ENCODE assay signal across 1 cellular context in genomic region chr22:43922123-43922522, GRCh38.
A peak's percentile ranks its signal among the peaks of the same experiment; 100 is the strongest.
TF ChIP-seq lines count a peak whose summit lies in the region.

No MANE protein-coding gene starts in this region.

TF ChIP-seq in HepG2, 621 proteins besides CTCF, POLR2A, EP300 and RAD21 (continues in another document):
- TF ChIP-seq MATR3 (CRISPR knock-in tag; IDR thresholded peaks at IDR 0.05) (no peak), ZNF546 (CRISPR knock-in tag; conservative IDR thresholded peaks at IDR 0.05) (no peak), ZUFSP (CRISPR knock-in tag; IDR thresholded peaks at IDR 0.05; ENCODE audit: borderline replicate concordance) (no peak), DRAP1 (CRISPR knock-in tag; IDR thresholded peaks at IDR 0.05) (no peak), CCAR2 (optimal IDR thresholded peaks at IDR 0.05; ENCODE audit: low read depth, low read length) (no peak), SNAPC2 (CRISPR knock-in tag; IDR thresholded peaks at IDR 0.05) (no peak), ZSCAN5A (CRISPR knock-in tag; IDR thresholded peaks at IDR 0.05; ENCODE audit: borderline replicate concordance) (no peak), EZH2 (conservative IDR thresholded peaks at IDR 0.05; ENCODE audit: low read depth, low read length) (no peak), HNF4G (IDR thresholded peaks at IDR 0.05; ENCODE audit: borderline replicate concordance, low read depth, low read length) (0 out of 2 replicates have a peak, but pooled peaks have one; percentile 15), HNF4G (CRISPR knock-in tag; IDR thresholded peaks at IDR 0.05; ENCODE audit: borderline replicate concordance, low read depth) (no peak), IRF2 (CRISPR knock-in tag; IDR thresholded peaks at IDR 0.05) (peak; percentile 11; the same call in 1 of the 2 replicates), IRF1 (CRISPR knock-in tag; IDR thresholded peaks at IDR 0.05; ENCODE audit: low read depth) (no peak), HMG20A (CRISPR knock-in tag; IDR thresholded peaks at IDR 0.05; ENCODE audit: borderline replicate concordance) (peak; percentile 24; the same call in 1 of the 2 replicates), SMARCC2 (IDR thresholded peaks at IDR 0.05) (no peak), RARA (CRISPR knock-in tag; IDR thresholded peaks at IDR 0.05) (peak; percentile 80), PAF1 (CRISPR knock-in tag; IDR thresholded peaks at IDR 0.05) (no peak), PHF20 (CRISPR knock-in tag; IDR thresholded peaks at IDR 0.05) (no peak), SAP130 (CRISPR knock-in tag; IDR thresholded peaks at IDR 0.05; ENCODE audit: low read depth) (peak; percentile 41; the same call in 1 of the 2 replicates), KLF13 (CRISPR knock-in tag; IDR thresholded peaks at IDR 0.05) (no peak), ZNF550 (CRISPR knock-in tag; IDR thresholded peaks at IDR 0.05; ENCODE audit: borderline replicate concordance) (no peak), CREB3 (CRISPR knock-in tag; IDR thresholded peaks at IDR 0.05) (no peak), SKIL (CRISPR knock-in tag; IDR thresholded peaks at IDR 0.05; ENCODE audit: borderline replicate concordance) (peak; percentile 21; the same call in 1 of the 2 replicates), ZC3H13 (CRISPR knock-in tag; IDR thresholded peaks at IDR 0.05) (no peak), NCOA2 (CRISPR knock-in tag; IDR thresholded peaks at IDR 0.05) (0 out of 2 replicates have a peak, but pooled peaks have one; percentile 24), KDM1A (CRISPR knock-in tag; IDR thresholded peaks at IDR 0.05) (no peak), NR0B2 (CRISPR knock-in tag; IDR thresholded peaks at IDR 0.05) (no peak), ZNF570 (CRISPR knock-in tag; IDR thresholded peaks at IDR 0.05; ENCODE audit: borderline replicate concordance) (no peak), RFXAP (CRISPR knock-in tag; IDR thresholded peaks at IDR 0.05; ENCODE audit: borderline replicate concordance) (no peak), FOXM1 (CRISPR knock-in tag; IDR thresholded peaks at IDR 0.05) (no peak), SOX6 (IDR thresholded peaks at IDR 0.05) (no peak), SOX6 (CRISPR knock-in tag; IDR thresholded peaks at IDR 0.05) (peak; percentile 37; the same call in 1 of the 2 replicates), TFE3 (CRISPR knock-in tag; IDR thresholded peaks at IDR 0.05) (no peak), LCORL (IDR thresholded peaks at IDR 0.05) (no peak), LCORL (CRISPR knock-in tag; IDR thresholded peaks at IDR 0.05) (0 out of 2 replicates have a peak, but pooled peaks have one; percentile 46), NONO (IDR thresholded peaks at IDR 0.05) (no peak), NONO (CRISPR knock-in tag; conservative IDR thresholded peaks at IDR 0.05) (peak; percentile 41; the same call in 1 of the 2 replicates), SP5 (CRISPR knock-in tag; IDR thresholded peaks at IDR 0.05; ENCODE audit: borderline replicate concordance, low read depth) (peak; percentile 41; the same call in 1 of the 2 replicates), TBL1XR1 (IDR thresholded peaks at IDR 0.05; ENCODE audit: borderline replicate concordance, low read length, partially characterized antibody) (no peak), NR2F1 (CRISPR knock-in tag; IDR thresholded peaks at IDR 0.05) (peak; percentile 36 to 62; a peak in 2 of 4 replicates), PRDM15 (CRISPR knock-in tag; IDR thresholded peaks at IDR 0.05) (no peak), ARID5B (CRISPR knock-in tag; IDR thresholded peaks at IDR 0.05) (peak; percentile 24; the same call in 1 of the 2 replicates), THYN1 (CRISPR knock-in tag; IDR thresholded peaks at IDR 0.05; ENCODE audit: borderline replicate concordance, low read depth) (no peak), KDM4B (CRISPR knock-in tag; IDR thresholded peaks at IDR 0.05) (0 out of 2 replicates have a peak, but pooled peaks have one; percentile 49), ZNF766 (CRISPR knock-in tag; IDR thresholded peaks at IDR 0.05; ENCODE audit: borderline replicate concordance) (no peak), SKI (IDR thresholded peaks at IDR 0.05; ENCODE audit: partially characterized antibody) (peak; percentile 39), ZFP82 (CRISPR knock-in tag; IDR thresholded peaks at IDR 0.05; ENCODE audit: borderline replicate concordance) (no peak)
